Comparison of ENCODE assay signal across 22 cellular contexts in genomic region chr12:46530373-46531056, GRCh38.
"Had no signal": no experiment of that assay in that cellular context is flagged by ENCODE, and none has a peak within 500 bp of the region (broad histone marks: within the 10 kb centered on the region; RNA-seq: fewer than 3 reads in every experiment).

No MANE protein-coding gene starts in this region.

- H3K27me3 ChIP-seq: cardiac muscle cell, foreskin keratinocyte, tibial nerve, uterus had no signal

- H3K36me3 ChIP-seq: cardiac muscle cell, tibial nerve, uterus had no signal

- ATAC-seq: activated T-cell treated with anti-CD3 and anti-CD28 coated beads, Interleukin-2, amount 50 U/mL, for 72 hours; effector memory CD8-positive, alpha-beta T cell; foreskin keratinocyte; naive thymus-derived CD4-positive, alpha-beta T cell had no signal

- H3K27me3 Mint-ChIP-seq: activated naive CD8-positive, alpha-beta T cell; effector memory CD8-positive, alpha-beta T cell; naive thymus-derived CD4-positive, alpha-beta T cell; stimulated activated naive CD8-positive, alpha-beta T cell treated with anti-CD3 and anti-CD28 coated beads, Interleukin-15, Interleukin-2, amounts not matched to agents 100 ng/mL and 50 ng/mL, for 24 hours had no signal

- H3K9me3 Mint-ChIP-seq: effector memory CD8-positive, alpha-beta T cell had no signal

- DNase-seq: activated CD4-positive, alpha-beta T cell treated with anti-CD3 and anti-CD28 coated beads for 1 hour; activated CD8-positive, alpha-beta memory T cell treated with anti-CD3 and anti-CD28 coated beads for 24 hours; activated CD8-positive, alpha-beta memory T cell treated with anti-CD3 and anti-CD28 coated beads, Interleukin-2, amount 50 U/mL, for 48 hours; activated effector memory CD4-positive, alpha-beta T cell treated with anti-CD3 and anti-CD28 coated beads, Interleukin-2, amount 50 U/mL, for 16 hours; activated T-cell treated with anti-CD3 and anti-CD28 coated beads, Interleukin-2, amount 50 U/mL, for 72 hours; amniotic stem cell; effector memory CD8-positive, alpha-beta T cell; foreskin keratinocyte; hypothalamus; mesendoderm; naive thymus-derived CD4-positive, alpha-beta T cell; occipital lobe; stimulated activated CD4-positive, alpha-beta T cell treated with anti-CD3 and anti-CD28 coated beads, Interleukin-2, amount 100 ng/mL, for 24 hours; SW 1271; T-helper 2 cell; uterus had no signal

- H3K4me3 Mint-ChIP-seq: activated naive CD8-positive, alpha-beta T cell; activated T-cell treated with anti-CD3 and anti-CD28 coated beads, Interleukin-2, amount 50 U/mL, for 72 hours; effector memory CD8-positive, alpha-beta T cell; naive thymus-derived CD4-positive, alpha-beta T cell; stimulated activated naive CD8-positive, alpha-beta T cell treated with anti-CD3 and anti-CD28 coated beads, Interleukin-15, Interleukin-2, amounts not matched to agents 100 ng/mL and 50 ng/mL, for 24 hours had no signal

- H3K4me3 ChIP-seq: cardiac muscle cell, tibial nerve, uterus had no signal

- H3K9me3 ChIP-seq: uterus had no signal

- H3K4me1 ChIP-seq: foreskin keratinocyte had no signal

- H3K27ac ChIP-seq: cardiac muscle cell, epithelial cell of prostate, foreskin keratinocyte, tibial nerve, uterus, VCaP had no signal

- H3K27ac Mint-ChIP-seq: activated naive CD8-positive, alpha-beta T cell; activated T-cell treated with anti-CD3 and anti-CD28 coated beads, Interleukin-2, amount 50 U/mL, for 72 hours; effector memory CD8-positive, alpha-beta T cell; stimulated activated naive CD8-positive, alpha-beta T cell treated with anti-CD3 and anti-CD28 coated beads, Interleukin-15, Interleukin-2, amounts not matched to agents 100 ng/mL and 50 ng/mL, for 24 hours had no signal
